In genomic region chr3:50299638-50299928, GRCh38 we compare ENCODE assay signal across 1 cellular context.
TF ChIP-seq lines count a peak whose summit lies in the region.

No MANE protein-coding gene starts in this region.

TF ChIP-seq in HEK293, 187 proteins besides CTCF, POLR2A, EP300 and RAD21 (continued from another document):
- TF ChIP-seq ATF2 (tag by site-specific recombination; IDR thresholded peaks at IDR 0.05; ENCODE audit: low read depth) (0 out of 2 replicates have a peak, but pooled peaks have one; percentile 22), ZSCAN4 (tag by site-specific recombination; IDR thresholded peaks at IDR 0.05) (no peak)
